ENCODE assay signal across 18 cellular contexts in the genomic region with DNA sequence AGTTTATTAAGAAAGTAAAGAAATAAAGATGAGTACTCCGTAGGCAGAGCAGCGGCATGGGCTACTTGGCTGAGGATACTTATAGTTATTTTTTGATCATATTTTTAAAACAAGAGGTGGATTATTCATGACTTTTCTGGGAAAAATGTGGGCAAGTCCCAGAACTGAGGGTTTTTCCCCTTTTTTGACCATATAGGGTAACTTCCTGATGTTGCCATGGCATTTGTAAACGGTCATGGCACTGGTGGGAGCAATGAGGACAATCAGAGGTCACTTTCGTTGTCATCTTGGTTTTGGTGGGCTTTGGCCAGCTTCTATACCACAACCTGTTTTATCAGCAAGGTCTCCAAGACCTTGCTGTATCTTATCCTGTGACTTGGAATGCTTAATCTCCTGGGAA. TPM values are rescaled to one million over a fixed set of nuclear protein-coding genes. Genes with fewer than 3 reads are reported as not detected.
A peak's percentile ranks its signal among the peaks of the same experiment; 100 is the strongest.
DNase-seq lines count a peak whose midpoint lies in the region; ATAC-seq, FAIRE-seq and TF ChIP-seq lines count a peak whose summit lies in the region.
"Had no signal": no experiment of that assay in that cellular context is flagged by ENCODE, and none has a peak within 500 bp of the region (broad histone marks: within the 10 kb centered on the region; RNA-seq: fewer than 3 reads in every experiment).

No MANE protein-coding gene starts in this region.

- in situ Hi-C loops in GM13977 (cut with MboI; ENCODE audit: low pct_unique_long_range_greater_than_20kb, low sequenced_read_pairs, unreplicated experiment) = loop anchor here (10.0 kb wide), 2 partner anchors 63 to 1093 kb away; no protein-coding TSS in a partner anchor

- H3K36me3 ChIP-seq in H1 (ENCODE audit: control insufficient read depth in 2 of 4, insufficient read depth in 4 of 4, low read length in 3 of 4) = peaks cover 0 to 3% (median 0%) of the 10 kb centered on the region in 4 experiments; a peak in 1 of 8 replicates
- no peaks in the 10 kb centered on the region for H3K36me3 ChIP-seq in neural progenitor cell
- H3K36me3 ChIP-seq: BLaER1, HAP-1 had no signal

- H2AFZ ChIP-seq in H1 (ENCODE audit: low read length) = no peak overlapping the region
- H2AFZ ChIP-seq in neural progenitor cell (replicated peaks) = no peak overlapping the region

- intact Hi-C loops in sciatic nerve (cut with DNase I) = loop anchor here (10.0 kb wide), 1 partner anchor 1103 kb away; no protein-coding TSS in a partner anchor

- H3K4me1 ChIP-seq in H1 (replicated peaks in 1 of 4; ENCODE audit: control insufficient read depth in 3 of 4, insufficient read depth in 4 of 4, low read length in 3 of 4) = peaks cover 0 to 10% (median 8%) of the 10 kb centered on the region in 4 experiments; a peak in 5 of 7 replicates
- peaks cover 54% of the 10 kb centered on the region for H3K4me1 ChIP-seq in neural progenitor cell

- peak; percentile 42 for FAIRE-seq in HTR-8/SVneo (lab: Jason Lieb, UNC)
- FAIRE-seq in H1 (lab: Jason Lieb, UNC) = no peak
- FAIRE-seq: GM12878, HepG2 had no signal

- H2BK12ac ChIP-seq in H1 (ENCODE audit: low read depth, low read length) = no peak overlapping the region

- H3K56ac ChIP-seq in H1 (replicated peaks; ENCODE audit: insufficient read length, low read depth, low read length) = no peak overlapping the region

- POLR2A ChIA-PET in H1 (lab: Charles Lee; ENCODE audit: partially characterized antibody) = no interaction called here

- H3K27me3 ChIP-seq in H1 (replicated peaks in 1 of 4; ENCODE audit: control insufficient read depth in 3 of 4, extremely low read depth in 1 of 4, insufficient read depth in 3 of 4, low read length in 3 of 4) (no peaks in the 10 kb centered on the region), neural progenitor cell (no peaks in the 10 kb centered on the region)
- H3K27me3 ChIP-seq: BLaER1 had no signal

- no peaks in the 10 kb centered on the region for H3K9me3 ChIP-seq in H1 (ENCODE audit: insufficient read depth in 2 of 2, low read depth in 1 of 2, low read length in 1 of 2)
- no peaks in the 10 kb centered on the region for H3K9me3 ChIP-seq in neural progenitor cell (ENCODE audit: low read depth)
- H3K9me3 ChIP-seq: BLaER1, HAP-1 had no signal

- peaks cover 5% of the 10 kb centered on the region; the same call in 1 of the 2 replicates for H3K23me2 ChIP-seq in H1 (ENCODE audit: low read depth, low read length)

- ATAC-seq in HG02970 (IDR thresholded peaks at IDR 0.05; ENCODE audit: low FRiP score, unreplicated experiment) = no peak
- ATAC-seq in sciatic nerve = no peak
- no peak for ATAC-seq in HG02884 (IDR thresholded peaks at IDR 0.05; ENCODE audit: unreplicated experiment)
- ATAC-seq: CD8-positive, alpha-beta T cell; GM12878; HepG2 had no signal

- peaks cover 31% of the 10 kb centered on the region for H3K4me1 Mint-ChIP-seq in neural progenitor cell

- no peak overlapping the region for H3K18ac ChIP-seq in H1 (ENCODE audit: extremely low read depth, low read length)

- H3K36me3 Mint-ChIP-seq in neural progenitor cell = peaks cover 10% of the 10 kb centered on the region
- H3K36me3 Mint-ChIP-seq: CD8-positive, alpha-beta T cell had no signal

- no peak overlapping the region for H3K27ac Mint-ChIP-seq in neural progenitor cell
- H3K27ac Mint-ChIP-seq: CD8-positive, alpha-beta T cell had no signal

- H3K9me3 Mint-ChIP-seq in neural progenitor cell = peaks cover 2% of the 10 kb centered on the region
- H3K9me3 Mint-ChIP-seq: CD8-positive, alpha-beta T cell had no signal

- H3K4me3 ChIP-seq in H1 (ENCODE audit: extremely low read depth in 1 of 4, insufficient read depth in 2 of 4, low read depth in 3 of 4, low read length in 4 of 4) = no peak overlapping the region
- H3K4me3 ChIP-seq in neural progenitor cell = no peak overlapping the region
- H3K4me3 ChIP-seq: BLaER1, GM12878, HAP-1 had no signal

- no peak overlapping the region for H3K9ac ChIP-seq in H1 (replicated peaks in 1 of 4; ENCODE audit: extremely low read depth in 1 of 4, low read depth in 3 of 4, low read length in 3 of 4)
- no peak overlapping the region for H3K9ac ChIP-seq in neural progenitor cell
- H3K9ac ChIP-seq: BLaER1 had no signal

- H4K5ac ChIP-seq in H1 (ENCODE audit: insufficient read length, low read depth, low read length) = no peak overlapping the region

- TF ChIP-seq CTCF in VCaP (conservative IDR thresholded peaks at IDR 0.05) (no peak), H1 (IDR thresholded peaks at IDR 0.05; ENCODE audit: control extremely low read depth in 1 of 3, insufficient read depth in 1 of 3, low read depth in 1 of 3, low read length in 3 of 3) (no peak), neural progenitor cell (IDR thresholded peaks at IDR 0.05) (no peak), GM13977 (IDR thresholded peaks at IDR 0.05; ENCODE audit: extremely low read depth, insufficient read depth, missing control alignments) (no peak)

- WGBS in H1 (ENCODE audit: extremely low coverage in 1 of 2, insufficient coverage in 1 of 2, insufficient read length in 1 of 2, insufficient replicate concordance in 2 of 2, low coverage in 1 of 2, low lambda C conversion rate in 2 of 2, missing lambda C conversion rate in 1 of 2), 2 experiments = 97% methylated on average over 4 of the region's 4 CpGs; no CpG with 5 or more reads in 1 of the 2 experiments

- H3F3A ChIP-seq in neural progenitor cell (ENCODE audit: low read depth) = peaks cover 26% of the 10 kb centered on the region

- no peak for TF ChIP-seq POLR2A in H1 (IDR thresholded peaks at IDR 0.05; ENCODE audit: control extremely low read depth in 1 of 2, low read depth in 2 of 2, low read length in 2 of 2)

- no peak overlapping the region for H2AK5ac ChIP-seq in H1 (ENCODE audit: low read depth, low read length)

- no peak overlapping the region for H2BK5ac ChIP-seq in H1 (ENCODE audit: low read depth, low read length)

- H2BK15ac ChIP-seq in H1 (ENCODE audit: low read length) = no peak overlapping the region

- no peak overlapping the region for H4K91ac ChIP-seq in H1 (replicated peaks; ENCODE audit: insufficient read length, low read length)

- no peak for TF ChIP-seq EP300 in H1 (IDR thresholded peaks at IDR 0.05; ENCODE audit: borderline replicate concordance in 1 of 2, low read depth in 2 of 2, low read length in 2 of 2)

- DNase-seq in HTR-8/SVneo (ENCODE audit: insufficient read length, low spot score) (no peak), H1 (ENCODE audit: low read depth in 1 of 2, low spot score in 2 of 2) (no peak), neural progenitor cell (ENCODE audit: low spot score) (no peak), GM13977 (ENCODE audit: low spot score) (no peak), sciatic nerve (ENCODE audit: low spot score) (no peak)
- DNase-seq: 8988T; Calu3; CD8-positive, alpha-beta T cell; DMS79 treated with DMSO at 0.1 percent for 48 hours; GF-D8; KG1 had no signal

- no peaks in the 10 kb centered on the region for H3K79me1 ChIP-seq in H1 (ENCODE audit: low read depth, low read length)

- H4K8ac ChIP-seq in H1 (ENCODE audit: extremely low read depth, insufficient read depth, low read length) = no peak overlapping the region

- no peak overlapping the region for H2BK120ac ChIP-seq in H1 (replicated peaks; ENCODE audit: low read depth, low read length)

- peaks cover 6% of the 10 kb centered on the region for H3K27me3 Mint-ChIP-seq in neural progenitor cell (ENCODE audit: insufficient read depth, low read depth)

- H3K79me2 ChIP-seq in H1 (ENCODE audit: control insufficient read depth in 1 of 2, insufficient read depth in 2 of 2, low read length in 2 of 2) (no peaks in the 10 kb centered on the region), neural progenitor cell (ENCODE audit: low read depth) (peaks cover 29% of the 10 kb centered on the region)

- no peak overlapping the region for H3K4me3 Mint-ChIP-seq in neural progenitor cell
- H3K4me3 Mint-ChIP-seq: CD8-positive, alpha-beta T cell had no signal

- H3K4ac ChIP-seq in H1 (replicated peaks; ENCODE audit: insufficient read length, low read depth, low read length) = no peak overlapping the region

- H3K27ac ChIP-seq in VCaP (peak overlapping the region; percentile 52; the same call in 1 of the 2 replicates), H1 (ENCODE audit: low read depth, low read length) (no peak overlapping the region), neural progenitor cell (no peak overlapping the region)
- H3K27ac ChIP-seq: BLaER1 had no signal

- no peak overlapping the region for H3K23ac ChIP-seq in H1 (ENCODE audit: insufficient read length)

- CTCF ChIA-PET in H1 (lab: Charles Lee; ENCODE audit: partially characterized antibody) = interaction anchor here (1.6 to 2.1 kb wide), 2 partner anchors 9 to 22 kb away, joined by 4 to 12 read pairs; no protein-coding TSS in a partner anchor

- H3K14ac ChIP-seq in H1 (ENCODE audit: insufficient read length) = no peak overlapping the region

- H2BK20ac ChIP-seq in H1 (ENCODE audit: low read length) = no peak overlapping the region

- no peaks in the 10 kb centered on the region for H4K20me1 ChIP-seq in H1 (replicated peaks in 1 of 2; ENCODE audit: control insufficient read depth in 1 of 2, insufficient read depth in 2 of 2, low read length in 2 of 2)
- no peaks in the 10 kb centered on the region for H4K20me1 ChIP-seq in neural progenitor cell (ENCODE audit: low read depth)
- H4K20me1 ChIP-seq: BLaER1 had no signal

- H3K4me2 ChIP-seq in H1 (ENCODE audit: insufficient read depth in 1 of 2, low read depth in 2 of 2, low read length in 2 of 2) = no peak overlapping the region
- peak overlapping the region; percentile 24 for H3K4me2 ChIP-seq in neural progenitor cell
- H3K4me2 ChIP-seq: BLaER1 had no signal

- no peak for TF ChIP-seq RAD21 in H1 (IDR thresholded peaks at IDR 0.05 in 1 of 2, conservative IDR thresholded peaks at IDR 0.05 in 1 of 2; ENCODE audit: low read depth in 2 of 2, low read length in 2 of 2)

TF ChIP-seq in H1, 55 proteins besides CTCF, POLR2A, EP300 and RAD21:
- TF ChIP-seq SUZ12 (IDR thresholded peaks at IDR 0.05; ENCODE audit: low read length) (no peak), SRF (IDR thresholded peaks at IDR 0.05; ENCODE audit: low read depth, low read length) (peak; percentile 23; the same call in 1 of the 2 replicates), MAFK (IDR thresholded peaks at IDR 0.05; ENCODE audit: low read depth, low read length) (no peak), NRF1 (IDR thresholded peaks at IDR 0.05; ENCODE audit: low read depth, low read length) (no peak), RXRA (IDR thresholded peaks at IDR 0.05; ENCODE audit: insufficient read depth, low read depth, low read length) (no peak), POU5F1 (IDR thresholded peaks at IDR 0.05; ENCODE audit: low read depth, low read length) (no peak)
TF ChIP-seq in H1: peak in this region for 1.

RNA-seq across cellular contexts. Expression of a gene that starts 5.2 kb away (rescaled TPM):
- total RNA-seq in H1 (2021; fragmentation: NEBNext Ultra II Directional; extraction: Animal tissue kit (Norgen Biotek cat#: 25700)) = 95.2 and 97.7 TPM in 2 replicates
- polyA plus RNA-seq in H1 (2011; rRNA removed) = 66.2 and 104 TPM in 2 replicates
- polyA plus RNA-seq in H1 (2011; cell fraction: cytosol; rRNA removed) = 91.7 TPM
- 24.6 TPM for polyA plus RNA-seq in H1 (2011; cell fraction: nucleus; rRNA removed)
- 70.7 to 85.8 TPM (median 73.4 TPM) in 4 replicates for polyA plus RNA-seq in H1 (2012, experiment 1 of 2)
- polyA plus RNA-seq in H1 (2012, experiment 2 of 2) = 56.0 TPM
- polyA plus RNA-seq in H1 (2013, experiment 1 of 2) = 163 TPM
- polyA plus RNA-seq in H1 (2013, experiment 2 of 2) = 165 TPM
- 11.9 and 14.6 TPM in 2 replicates for polyA minus RNA-seq in H1 (2011; rRNA and poly(A)+ RNA removed)
- 30.3 TPM for polyA minus RNA-seq in H1 (2011; cell fraction: cytosol; rRNA and poly(A)+ RNA removed)
- polyA minus RNA-seq in H1 (2011; cell fraction: nucleus; rRNA and poly(A)+ RNA removed) = 21.8 TPM
- total RNA-seq in neural progenitor cell (ENCODE audit: low replicate concordance) = 158 and 215 TPM in 2 replicates
- total RNA-seq in sciatic nerve = 26.8 TPM
- total RNA-seq: Calu3, HepG2 had no signal
